1 cellular context compared by ENCODE assay signal in the genomic region with DNA sequence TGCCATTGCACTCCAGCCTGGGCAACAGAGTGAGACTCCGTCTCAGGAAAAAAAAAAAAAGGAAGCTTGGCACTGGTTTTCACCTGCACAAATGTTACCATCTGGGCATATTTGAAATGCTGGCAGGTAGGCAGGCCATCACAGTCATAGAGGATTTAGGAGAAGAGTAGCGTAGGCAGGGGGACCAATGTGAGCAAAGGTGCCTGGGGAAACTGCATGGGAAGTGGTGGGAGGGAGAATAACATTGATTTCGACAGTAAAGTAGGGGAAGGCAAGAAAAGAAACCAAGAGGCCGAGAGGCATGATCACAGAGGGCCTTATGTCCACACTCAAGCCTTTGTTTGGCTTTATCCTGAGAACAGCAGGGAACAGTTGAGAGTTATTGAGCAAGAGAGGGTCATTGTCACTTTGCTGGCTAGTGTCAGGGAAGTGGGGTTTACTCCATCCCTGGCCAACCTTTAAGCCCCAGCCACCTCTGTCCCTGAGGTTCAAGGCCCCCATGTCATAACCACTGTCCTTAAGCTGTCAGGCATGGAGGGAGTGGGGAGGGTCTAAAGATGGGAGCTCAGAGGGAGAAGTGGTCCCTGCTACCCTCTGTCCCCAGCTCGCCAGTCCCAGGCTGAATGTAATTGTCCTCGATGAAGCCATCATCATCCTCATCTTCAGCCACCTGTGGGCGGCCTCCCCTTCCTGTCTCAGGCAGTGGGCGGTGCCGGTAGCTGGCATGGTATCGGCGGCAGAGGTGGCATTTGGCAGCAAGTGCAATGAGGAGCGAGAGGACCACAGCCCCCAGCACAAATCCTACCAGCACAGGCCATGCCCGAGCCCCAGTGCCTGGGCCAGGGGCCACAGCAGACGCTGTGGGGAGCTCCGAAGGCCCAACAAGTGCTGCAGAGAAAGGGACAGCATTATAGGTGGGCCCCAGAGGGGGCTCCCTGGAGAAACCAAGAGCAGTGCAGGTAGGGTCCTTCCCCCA.
TF ChIP-seq lines count a peak whose summit lies in the region.

No MANE protein-coding gene starts in this region.

TF ChIP-seq in H1, 55 proteins besides CTCF, POLR2A, EP300 and RAD21:
- TF ChIP-seq, protein P1, sequence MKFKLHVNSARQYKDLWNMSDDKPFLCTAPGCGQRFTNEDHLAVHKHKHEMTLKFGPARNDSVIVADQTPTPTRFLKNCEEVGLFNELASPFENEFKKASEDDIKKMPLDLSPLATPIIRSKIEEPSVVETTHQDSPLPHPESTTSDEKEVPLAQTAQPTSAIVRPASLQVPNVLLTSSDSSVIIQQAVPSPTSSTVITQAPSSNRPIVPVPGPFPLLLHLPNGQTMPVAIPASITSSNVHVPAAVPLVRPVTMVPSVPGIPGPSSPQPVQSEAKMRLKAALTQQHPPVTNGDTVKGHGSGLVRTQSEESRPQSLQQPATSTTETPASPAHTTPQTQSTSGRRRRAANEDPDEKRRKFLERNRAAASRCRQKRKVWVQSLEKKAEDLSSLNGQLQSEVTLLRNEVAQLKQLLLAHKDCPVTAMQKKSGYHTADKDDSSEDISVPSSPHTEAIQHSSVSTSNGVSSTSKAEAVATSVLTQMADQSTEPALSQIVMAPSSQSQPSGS (IDR thresholded peaks at IDR 0.05; ENCODE audit: low read length), result no peak
- TF ChIP-seq EGR1 (IDR thresholded peaks at IDR 0.05; ENCODE audit: borderline replicate concordance, low read depth, low read length) (no peak), SIX5 (IDR thresholded peaks at IDR 0.05; ENCODE audit: low read depth, low read length) (no peak), SIRT6 (IDR thresholded peaks at IDR 0.05; ENCODE audit: low read length) (no peak), KDM4A (IDR thresholded peaks at IDR 0.05; ENCODE audit: low read depth, low read length, severe bottlenecking) (no peak), HDAC2 (IDR thresholded peaks at IDR 0.05; ENCODE audit: borderline replicate concordance in 1 of 2, low read depth in 2 of 2, low read length in 2 of 2) (no peak), BRCA1 (IDR thresholded peaks at IDR 0.05; ENCODE audit: low read depth, low read length) (no peak), EZH2 (IDR thresholded peaks at IDR 0.05; ENCODE audit: low read depth, low read length, severe bottlenecking) (no peak), FOSL1 (IDR thresholded peaks at IDR 0.05; ENCODE audit: insufficient read depth, low read depth, low read length) (no peak), PHF8 (conservative IDR thresholded peaks at IDR 0.05; ENCODE audit: low read depth, low read length) (no peak), POLR2AphosphoS5 (IDR thresholded peaks at IDR 0.05; ENCODE audit: low read depth, low read length) (no peak), GTF2F1 (IDR thresholded peaks at IDR 0.05; ENCODE audit: borderline replicate concordance, low read depth, low read length) (no peak), RBBP5 (IDR thresholded peaks at IDR 0.05; ENCODE audit: borderline replicate concordance, low read depth, low read length) (no peak), TBP (IDR thresholded peaks at IDR 0.05; ENCODE audit: low read depth, low read length) (no peak), TCF12 (IDR thresholded peaks at IDR 0.05; ENCODE audit: low read depth, low read length) (no peak), JUN (IDR thresholded peaks at IDR 0.05; ENCODE audit: low read depth, low read length) (no peak), TEAD4 (IDR thresholded peaks at IDR 0.05; ENCODE audit: low read depth, low read length) (no peak)
- TF ChIP-seq, protein P2, sequence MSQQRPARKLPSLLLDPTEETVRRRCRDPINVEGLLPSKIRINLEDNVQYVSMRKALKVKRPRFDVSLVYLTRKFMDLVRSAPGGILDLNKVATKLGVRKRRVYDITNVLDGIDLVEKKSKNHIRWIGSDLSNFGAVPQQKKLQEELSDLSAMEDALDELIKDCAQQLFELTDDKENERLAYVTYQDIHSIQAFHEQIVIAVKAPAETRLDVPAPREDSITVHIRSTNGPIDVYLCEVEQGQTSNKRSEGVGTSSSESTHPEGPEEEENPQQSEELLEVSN (IDR thresholded peaks at IDR 0.05), result no peak
- TF ChIP-seq, protein P3, sequence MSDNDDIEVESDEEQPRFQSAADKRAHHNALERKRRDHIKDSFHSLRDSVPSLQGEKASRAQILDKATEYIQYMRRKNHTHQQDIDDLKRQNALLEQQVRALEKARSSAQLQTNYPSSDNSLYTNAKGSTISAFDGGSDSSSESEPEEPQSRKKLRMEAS (IDR thresholded peaks at IDR 0.05), result no peak
